Comparison of ENCODE assay signal across 8 cellular contexts in genomic region chr15:89334510-89335288, GRCh38. TPM values are rescaled to one million over a fixed set of nuclear protein-coding genes. Genes with fewer than 3 reads are reported as not detected.
DNase-seq lines count a peak whose midpoint lies in the region; ATAC-seq and TF ChIP-seq lines count a peak whose summit lies in the region.

TSS of gene POLG (minus strand) at chr15:89334824. CDS start at chr15:89333754, 1,070 bp downstream.

- no peaks in the 10 kb centered on the region for H3K27me3 ChIP-seq in left ventricle myocardium inferior (ENCODE audit: low read depth)

- H3K36me3 ChIP-seq in left ventricle myocardium inferior: peaks cover 39% of the 10 kb centered on the region

- H3K4me1 Mint-ChIP-seq in progenitor cell of endocrine pancreas (ENCODE audit: low read depth): peaks cover 16% of the 10 kb centered on the region

- intact Hi-C loops in left ventricle myocardium inferior (cut with micrococcal nuclease): no loop called here

- H3K27ac Mint-ChIP-seq in progenitor cell of endocrine pancreas: peak within 1 kb of the TSS; percentile 100

- H3K4me1 ChIP-seq in left ventricle myocardium inferior: peaks cover 63% of the 10 kb centered on the region

- H3K9me3 ChIP-seq in left ventricle myocardium inferior (replicated peaks): no peaks in the 10 kb centered on the region

- H3K27ac ChIP-seq in angular gyrus (ENCODE audit: low read depth, low read length): peak within 1 kb of the TSS; percentile 71
- peak within 1 kb of the TSS; percentile 98 for H3K27ac ChIP-seq in left ventricle myocardium inferior (replicated peaks)

- H3K4me3 ChIP-seq in left ventricle myocardium inferior: peak within 1 kb of the TSS; percentile 93

- H3K27me3 Mint-ChIP-seq in progenitor cell of endocrine pancreas: peaks cover 19% of the 10 kb centered on the region

- TF ChIP-seq CTCF in left ventricle myocardium inferior (IDR thresholded peaks at IDR 0.05; ENCODE audit: borderline replicate concordance) (no peak), progenitor cell of endocrine pancreas (IDR thresholded peaks at IDR 0.05; ENCODE audit: unreplicated experiment) (peak; percentile 11)

- no peaks in the 10 kb centered on the region for H3K9me3 Mint-ChIP-seq in progenitor cell of endocrine pancreas (ENCODE audit: low read depth)

- ATAC-seq in GM18498 (IDR thresholded peaks at IDR 0.05; ENCODE audit: unreplicated experiment) (peak; percentile 91), HG02938 (IDR thresholded peaks at IDR 0.05; ENCODE audit: unreplicated experiment) (peak; percentile 81)

- H3K4me3 Mint-ChIP-seq in progenitor cell of endocrine pancreas (ENCODE audit: low read depth): peak within 1 kb of the TSS; percentile 83

- DNase-seq in NCI-H187 (lab: John Stamatoyannopoulos, UW): peak; percentile 97 to 99
- DNase-seq in T-helper 2 cell: peak; percentile 96 to 99 (median 98)
- peak; percentile 98 for DNase-seq in left ventricle myocardium inferior
- DNase-seq in progenitor cell of endocrine pancreas (ENCODE audit: low spot score, unreplicated experiment): peak; percentile 99
- DNase-seq in ureter (ENCODE audit: low spot score): peak; percentile 99

- peaks cover 11% of the 10 kb centered on the region for H3K36me3 Mint-ChIP-seq in progenitor cell of endocrine pancreas (ENCODE audit: insufficient read depth)

RNA-seq across cellular contexts. Expression of gene POLG, which starts in this region (rescaled TPM):
- total RNA-seq in left ventricle myocardium inferior (31.1 TPM), progenitor cell of endocrine pancreas (69.3 and 156 TPM in 2 replicates), ureter (64.8 TPM)

Comparison
In these comparisons a context has a peak if more than half of its experiments do, and no peak if none do; other contexts are left out.
1. Peak in every context shown above with its lines: DNase-seq, ATAC-seq, H3K4me3 ChIP-seq and H3K27ac ChIP-seq.